ENCODE assay signal across 17 cellular contexts in the genomic region with DNA sequence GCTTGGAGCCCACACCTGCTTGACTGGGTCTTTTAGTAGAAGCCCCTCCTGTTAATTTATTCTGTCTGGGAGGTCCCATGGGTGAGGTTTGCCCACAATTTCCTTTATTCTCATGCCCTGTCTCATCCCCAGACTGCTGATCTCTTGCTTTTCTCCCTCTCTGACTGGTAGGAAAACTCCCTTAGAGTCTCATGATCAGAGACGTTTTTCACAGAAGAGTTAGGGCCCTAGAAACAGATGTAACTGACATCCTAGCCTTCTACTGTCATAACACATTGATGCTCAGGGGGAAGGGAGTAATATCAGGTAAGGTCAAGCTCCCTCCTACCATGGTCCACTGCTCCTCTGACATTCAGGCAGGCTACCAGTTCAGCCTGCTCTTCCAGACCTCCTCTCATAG.
DNase-seq lines count a peak whose midpoint lies in the region; ATAC-seq lines count a peak whose summit lies in the region.
"Had no signal": no experiment of that assay in that cellular context is flagged by ENCODE, and none has a peak within 500 bp of the region (broad histone marks: within the 10 kb centered on the region; RNA-seq: fewer than 3 reads in every experiment).

No MANE protein-coding gene starts in this region.

- H3K36me3 Mint-ChIP-seq in stimulated activated effector memory CD8-positive, alpha-beta T cell treated with anti-CD3 and anti-CD28 coated beads, Interleukin-12 subunit alpha, Interleukin-12 subunit beta, amount 100 ng/mL, for 72 hours = no peaks in the 10 kb centered on the region

- H3K4me1 Mint-ChIP-seq in stimulated activated effector memory CD8-positive, alpha-beta T cell treated with anti-CD3 and anti-CD28 coated beads, Interleukin-12 subunit alpha, Interleukin-12 subunit beta, amount 100 ng/mL, for 72 hours = peaks cover 2% of the 10 kb centered on the region

- DNase-seq in stimulated activated effector memory CD8-positive, alpha-beta T cell treated with anti-CD3 and anti-CD28 coated beads, Interleukin-12 subunit alpha, Interleukin-12 subunit beta, amount 100 ng/mL, for 72 hours (ENCODE audit: low spot score in 2 of 2) = no peak
- DNase-seq in DMS114 treated with DMSO at 0.1 percent for 48 hours (lab: John Stamatoyannopoulos, UW; ENCODE audit: unreplicated experiment) (no peak), SIG-M5 treated with dmso at 0.1 percent for 504 hours (lab: John Stamatoyannopoulos, UW; ENCODE audit: unreplicated experiment) (no peak), C1 segment of cervical spinal cord (lab: John Stamatoyannopoulos, UW) (no peak), activated T-cell treated with anti-CD3 and anti-CD28 coated beads for 4 hours (no peak)
- DNase-seq: aorta; cerebellar nuclear complex; effector memory CD4-positive, alpha-beta T cell; EL; KBM-7; left lung; NCI-H2029; NCI-H446 treated with DMSO at 0.1 percent for 48 hours; SK-N-SH had no signal

- H3K27ac Mint-ChIP-seq in stimulated activated effector memory CD8-positive, alpha-beta T cell treated with anti-CD3 and anti-CD28 coated beads, Interleukin-12 subunit alpha, Interleukin-12 subunit beta, amount 100 ng/mL, for 72 hours = no peak overlapping the region

- no peaks in the 10 kb centered on the region for H3K9me3 Mint-ChIP-seq in stimulated activated effector memory CD8-positive, alpha-beta T cell treated with anti-CD3 and anti-CD28 coated beads, Interleukin-12 subunit alpha, Interleukin-12 subunit beta, amount 100 ng/mL, for 72 hours

- no peak overlapping the region for H3K4me3 Mint-ChIP-seq in stimulated activated effector memory CD8-positive, alpha-beta T cell treated with anti-CD3 and anti-CD28 coated beads, Interleukin-12 subunit alpha, Interleukin-12 subunit beta, amount 100 ng/mL, for 72 hours

- ATAC-seq in GM18861 (IDR thresholded peaks at IDR 0.05; ENCODE audit: unreplicated experiment) (peak; percentile 55), HG02571 (IDR thresholded peaks at IDR 0.05; ENCODE audit: unreplicated experiment) (peak; percentile 50), HG03159 (IDR thresholded peaks at IDR 0.05; ENCODE audit: unreplicated experiment) (peak; percentile 39)
- ATAC-seq in stimulated activated effector memory CD8-positive, alpha-beta T cell treated with anti-CD3 and anti-CD28 coated beads, Interleukin-12 subunit alpha, Interleukin-12 subunit beta, amount 100 ng/mL, for 72 hours = peak; percentile 52
- ATAC-seq: left lung had no signal
